In the genomic region with DNA sequence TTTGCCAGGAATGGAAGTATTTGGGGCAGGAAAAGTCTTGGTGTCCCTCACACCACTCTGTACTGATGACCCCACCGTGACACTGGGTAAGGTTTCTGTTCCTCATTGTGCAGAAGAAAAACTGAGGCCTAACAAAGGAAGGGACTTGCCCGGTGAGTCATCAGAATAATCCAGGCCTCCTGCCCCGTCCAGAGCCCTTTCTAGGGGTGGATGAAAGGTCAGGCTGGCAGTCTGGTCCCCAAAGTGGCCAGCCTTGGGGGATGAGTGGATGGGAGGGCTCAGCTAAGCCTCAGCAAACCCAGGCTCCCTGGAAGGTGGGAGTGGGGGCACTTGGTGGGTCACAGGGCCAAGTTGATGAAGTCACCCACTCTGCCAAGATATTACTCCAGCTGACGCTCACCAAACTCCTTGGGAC, we compare ENCODE assay signal across 9 cellular contexts. TPM values are rescaled to one million over a fixed set of nuclear protein-coding genes. Genes with fewer than 3 reads are reported as not detected.
DNase-seq lines count a peak whose midpoint lies in the region; ATAC-seq and TF ChIP-seq lines count a peak whose summit lies in the region.
"Had no signal": no experiment of that assay in that cellular context is flagged by ENCODE, and none has a peak within 500 bp of the region (broad histone marks: within the 10 kb centered on the region; RNA-seq: fewer than 3 reads in every experiment).

No MANE protein-coding gene starts in this region.

- intact Hi-C loops in CD4-positive, alpha-beta T cell (cut with DNase I, micrococcal nuclease) = no loop called here

- no peak overlapping the region for H3K4me3 Mint-ChIP-seq in CD4-positive, alpha-beta T cell
- H3K4me3 Mint-ChIP-seq in nephron progenitor cell = no peak overlapping the region
- H3K4me3 Mint-ChIP-seq: T-helper 1 cell treated with Interleukin-12 subunit alpha and Interleukin-12 subunit beta and Interleukin-4 antibody, amounts not matched to agents 30 μg/mL and 1 μg/mL, for 36 hours had no signal

- no peaks in the 10 kb centered on the region for H3K9me3 Mint-ChIP-seq in CD4-positive, alpha-beta T cell
- no peaks in the 10 kb centered on the region for H3K9me3 Mint-ChIP-seq in nephron progenitor cell
- H3K9me3 Mint-ChIP-seq: T-helper 1 cell treated with Interleukin-12 subunit alpha and Interleukin-12 subunit beta and Interleukin-4 antibody, amounts not matched to agents 30 μg/mL and 1 μg/mL, for 36 hours had no signal

- CTCF ChIA-PET in CD4-positive, alpha-beta T cell (lab: Charles Lee) = no interaction called here

- H3K36me3 Mint-ChIP-seq in CD4-positive, alpha-beta T cell (ENCODE audit: low read depth) = peaks cover 5% of the 10 kb centered on the region
- H3K36me3 Mint-ChIP-seq in nephron progenitor cell (ENCODE audit: low read depth) = no peaks in the 10 kb centered on the region

- H3K27me3 Mint-ChIP-seq in CD4-positive, alpha-beta T cell = no peaks in the 10 kb centered on the region
- H3K27me3 Mint-ChIP-seq in nephron progenitor cell (ENCODE audit: low read depth, poor library complexity) = peaks cover 38% of the 10 kb centered on the region

- H3K4me1 Mint-ChIP-seq in CD4-positive, alpha-beta T cell (ENCODE audit: low read depth) = peaks cover 22% of the 10 kb centered on the region
- H3K4me1 Mint-ChIP-seq in nephron progenitor cell = peaks cover 50% of the 10 kb centered on the region

- POLR2A ChIA-PET in CD4-positive, alpha-beta T cell (lab: Charles Lee) = no interaction called here

- H3K9me3 ChIP-seq in CD4-positive, alpha-beta T cell (ENCODE audit: control insufficient read depth, low read length) = no peaks in the 10 kb centered on the region

- DNase-seq in NOMO-1 (lab: John Stamatoyannopoulos, UW; ENCODE audit: unreplicated experiment in 2 of 2) = peak; percentile 62 to 85
- peak; percentile 30 for DNase-seq in glomerular visceral epithelial cell (ENCODE audit: extremely low spot score)
- DNase-seq in CD4-positive, alpha-beta T cell = no peak
- DNase-seq in NCI-H82 (lab: John Stamatoyannopoulos, UW) = no peak
- DNase-seq in stimulated activated CD4-positive, alpha-beta T cell treated with anti-CD3 and anti-CD28 coated beads, Interleukin-2, amount 100 ng/mL, for 24 hours = no peak
- no peak for DNase-seq in nephron progenitor cell

- TF ChIP-seq CTCF in CD4-positive, alpha-beta T cell (IDR thresholded peaks at IDR 0.05) = no peak
- no peak for TF ChIP-seq CTCF in nephron progenitor cell (IDR thresholded peaks at IDR 0.05)

- no peaks in the 10 kb centered on the region for H3K27me3 ChIP-seq in CD4-positive, alpha-beta T cell (ENCODE audit: control insufficient read depth, insufficient read depth, low read length)

- ATAC-seq in GM18867 (IDR thresholded peaks at IDR 0.05; ENCODE audit: unreplicated experiment) = peak; percentile 84
- ATAC-seq in HG02623 (IDR thresholded peaks at IDR 0.05; ENCODE audit: unreplicated experiment) = peak; percentile 83
- no peak for ATAC-seq in CD4-positive, alpha-beta T cell (ENCODE audit: poor library complexity)

- H3K27ac ChIP-seq in CD4-positive, alpha-beta T cell (ENCODE audit: low read depth, low read length) = no peak overlapping the region

- no peak overlapping the region for H3K27ac Mint-ChIP-seq in CD4-positive, alpha-beta T cell
- H3K27ac Mint-ChIP-seq in nephron progenitor cell = no peak overlapping the region
- H3K27ac Mint-ChIP-seq: T-helper 1 cell treated with Interleukin-12 subunit alpha and Interleukin-12 subunit beta and Interleukin-4 antibody, amounts not matched to agents 30 μg/mL and 1 μg/mL, for 36 hours had no signal

RNA-seq across cellular contexts. Expression of gene DNAH1, which starts 2.3 kb away (rescaled TPM):
- total RNA-seq in CD4-positive, alpha-beta T cell = 10 to 100 TPM; 49.7 to 50.7 TPM

RNA-seq across cellular contexts. Expression of gene GLYCTK, which starts 26.2 kb away (rescaled TPM):
- 10 to 100 TPM; 24.4 to 24.6 TPM for total RNA-seq in CD4-positive, alpha-beta T cell

RNA-seq across cellular contexts. Expression of gene WDR82, which starts 35.3 kb away (rescaled TPM):
- 100 to 1,000 TPM; 114 TPM for total RNA-seq in CD4-positive, alpha-beta T cell

Comparison
In these comparisons a context has a peak if more than half of its experiments do, and no peak if none do; other contexts are left out.
1. DNase-seq: peak in NOMO-1 (2 of 2) and glomerular visceral epithelial cell (single experiment); none in CD4-positive, alpha-beta T cell (0 of 10), NCI-H82 (single experiment), stimulated activated CD4-positive, alpha-beta T cell treated with anti-CD3 and anti-CD28 coated beads, Interleukin-2, amount 100 ng/mL, for 24 hours (0 of 2) and nephron progenitor cell (single experiment).